ENCODE assay signal across 7 cellular contexts in genomic region chr20:36092424-36093024, GRCh38.
DNase-seq lines count a peak whose midpoint lies in the region; ATAC-seq and TF ChIP-seq lines count a peak whose summit lies in the region.

No MANE protein-coding gene starts in this region.

- no peak overlapping the region for H3K27ac ChIP-seq in PC-9
- peak overlapping the region; percentile 41 to 77 for H3K27ac ChIP-seq in left lung
- H3K27ac ChIP-seq in subcutaneous abdominal adipose tissue (ENCODE audit: low read depth, low read length), result peak overlapping the region; percentile 82

- peaks cover 50% of the 10 kb centered on the region for H3K79me2 ChIP-seq in PC-9 (ENCODE audit: low read depth)

- DNase-seq in GM12865 (ENCODE audit: low read depth) (no peak), PC-9 (peak in 1 of 2 experiments; percentile 59), cardiac fibroblast (ENCODE audit: low read depth in 2 of 2) (no peak), left lung (peak in 1 of 2 donors; percentile 86), cerebellar cortex (ENCODE audit: low spot score) (no peak), superior temporal gyrus (ENCODE audit: extremely low spot score) (no peak)

- no peaks in the 10 kb centered on the region for H3K9me2 ChIP-seq in PC-9 (ENCODE audit: insufficient read depth)

- no TSS peak for BruUV-seq in PC-9 (replicated peaks; lab: Mats Ljungman, UMichigan)

- CTCF ChIA-PET in PC-9 (lab: Charles Lee), result interaction anchor here (0.6 to 1.0 kb wide), 3 partner anchors 99 to 1976 kb away, joined by 3 to 6 read pairs (median 4); no protein-coding TSS in a partner anchor

- peak overlapping the region in 4 of 5 donors; percentile 53 to 79 (median 64) for H3K9ac ChIP-seq in subcutaneous abdominal adipose tissue (ENCODE audit: low read length in 5 of 5)

- H3K9me3 ChIP-seq in PC-9 (ENCODE audit: insufficient read depth, low read depth), result no peaks in the 10 kb centered on the region
- no peaks in the 10 kb centered on the region for H3K9me3 ChIP-seq in left lung
- no peaks in the 10 kb centered on the region for H3K9me3 ChIP-seq in subcutaneous abdominal adipose tissue (ENCODE audit: control insufficient read depth in 5 of 5, low read length in 5 of 5)

- no peak for TF ChIP-seq CTCF in GM12865 (IDR thresholded peaks at IDR 0.05; ENCODE audit: insufficient read depth, low read depth, low read length, missing control alignments)
- no peak for TF ChIP-seq CTCF in PC-9 (conservative IDR thresholded peaks at IDR 0.05)
- TF ChIP-seq CTCF in cardiac fibroblast (IDR thresholded peaks at IDR 0.05; ENCODE audit: low read depth, low read length), result no peak
- TF ChIP-seq CTCF in left lung (IDR thresholded peaks at IDR 0.05), result no peak

- intact Hi-C loops in PC-9 (cut with micrococcal nuclease; ENCODE audit: unreplicated experiment), result loop anchor here (2.0 kb wide), 3 partner anchors 30 to 98 kb away; no protein-coding TSS in a partner anchor
- intact Hi-C loops in left lung (cut with DNase I), result no loop called here

- ATAC-seq in left lung, result peak; percentile 45

- H3K36me3 ChIP-seq in PC-9 (ENCODE audit: low read depth), result no peaks in the 10 kb centered on the region
- no peaks in the 10 kb centered on the region for H3K36me3 ChIP-seq in left lung
- no peaks in the 10 kb centered on the region for H3K36me3 ChIP-seq in subcutaneous abdominal adipose tissue (ENCODE audit: control insufficient read depth in 5 of 5, insufficient read depth in 5 of 5, low read length in 5 of 5)

- peak overlapping the region; percentile 95 for H3K4me2 ChIP-seq in PC-9

- H4K20me1 ChIP-seq in PC-9 (ENCODE audit: insufficient read depth), result no peaks in the 10 kb centered on the region

- H3K4me1 ChIP-seq in PC-9 (replicated peaks; ENCODE audit: insufficient read depth), result peaks cover 58% of the 10 kb centered on the region
- H3K4me1 ChIP-seq in left lung, result peaks cover 13 to 45% of the 10 kb centered on the region in 2 donors
- peaks cover 1 to 56% (median 38%) of the 10 kb centered on the region in 5 donors for H3K4me1 ChIP-seq in subcutaneous abdominal adipose tissue (ENCODE audit: control insufficient read depth in 5 of 5, insufficient read depth in 5 of 5, low read length in 5 of 5)

- H3K4me3 ChIP-seq in GM12865 (ENCODE audit: low read depth, low read length) (peak overlapping the region; percentile 33), PC-9 (peak overlapping the region; percentile 95), cardiac fibroblast (replicated peaks in 1 of 2; ENCODE audit: low read depth in 2 of 2, low read length in 2 of 2) (peak overlapping the region; percentile 84 to 87), left lung (peak overlapping the region; percentile 56 to 60), subcutaneous abdominal adipose tissue (ENCODE audit: low read depth in 1 of 5, low read length in 5 of 5) (peak overlapping the region in 4 of 5 donors; percentile 88 to 99 (median 98))

- peak overlapping the region; percentile 93 for H2AFZ ChIP-seq in PC-9

- POLR2A ChIA-PET in PC-9 (lab: Charles Lee; ENCODE audit: unreplicated experiment), result interaction anchor here (0.6 to 0.7 kb wide), 4 partner anchors 11 to 347 kb away, joined by 3 to 6 read pairs (median 4); partner anchors contain the start of gene PHF20

- peaks cover 47% of the 10 kb centered on the region for H3F3A ChIP-seq in PC-9 (ENCODE audit: insufficient read depth, low read depth)

- H3K27me3 ChIP-seq in PC-9 (ENCODE audit: insufficient read depth, low read depth) (no peaks in the 10 kb centered on the region), left lung (peaks cover 0 to 55% of the 10 kb centered on the region in 2 donors), subcutaneous abdominal adipose tissue (ENCODE audit: control insufficient read depth in 5 of 5, insufficient read depth in 4 of 5, low read length in 5 of 5) (no peaks in the 10 kb centered on the region)

Comparison
In these comparisons a context has a peak if more than half of its experiments do, and no peak if none do; other contexts are left out.
1. H3K4me3 ChIP-seq: peak in every context shown above with its lines; median percentile 98 in subcutaneous abdominal adipose tissue; 95 in PC-9; 86 in cardiac fibroblast; 58 in left lung; 33 in GM12865.